8 cellular contexts compared by ENCODE assay signal in genomic region chr4:86895692-86896488, GRCh38. TPM values are rescaled to one million over a fixed set of nuclear protein-coding genes. Genes with fewer than 3 reads are reported as not detected.
A peak's percentile ranks its signal among the peaks of the same experiment; 100 is the strongest.
DNase-seq lines count a peak whose midpoint lies in the region; ATAC-seq, FAIRE-seq and TF ChIP-seq lines count a peak whose summit lies in the region.

No MANE protein-coding gene starts in this region.

- no peak overlapping the region for H3K27ac ChIP-seq in OCI-LY1 (ENCODE audit: low read depth, low read length, poor library complexity, severe bottlenecking)
- no peak overlapping the region for H3K27ac ChIP-seq in HepG2 (ENCODE audit: extremely low read length, insufficient read depth, low read length)

- BruUV-seq in HepG2 (replicated peaks; lab: Mats Ljungman, UMichigan): no TSS peak

- no peak for TF ChIP-seq EP300 in HepG2 (IDR thresholded peaks at IDR 0.05; ENCODE audit: low read depth in 2 of 2, low read length in 2 of 2)
- TF ChIP-seq EP300 in HepG2 (CRISPR knock-in tag; IDR thresholded peaks at IDR 0.05; ENCODE audit: borderline replicate concordance): no peak

- TF ChIP-seq CTCF in OCI-LY1 (IDR thresholded peaks at IDR 0.05; ENCODE audit: low read length) (peak; percentile 85), chondrocyte (IDR thresholded peaks at IDR 0.05) (peak; percentile 95), HepG2 (CRISPR knock-in tag; IDR thresholded peaks at IDR 0.05) (peak; percentile 84), lower leg skin (IDR thresholded peaks at IDR 0.05) (peak in 1 of 3 donors; percentile 23)

- H3K4me3 Mint-ChIP-seq in chondrocyte (ENCODE audit: unreplicated experiment): no peak overlapping the region

- ATAC-seq in GM19463 (IDR thresholded peaks at IDR 0.05; ENCODE audit: unreplicated experiment): peak; percentile 44
- ATAC-seq in HepG2: peak; percentile 39

- no peaks in the 10 kb centered on the region for H3K27me3 Mint-ChIP-seq in chondrocyte (ENCODE audit: low read depth)

- POLR2A ChIA-PET in HepG2 (lab: Yijun Ruan, JAX): no interaction called here

- FAIRE-seq in HepG2 (lab: Jason Lieb, UNC): peak; percentile 88
- FAIRE-seq in urothelium cell line (lab: Jason Lieb, UNC): peak; percentile 70

- H3K9ac ChIP-seq in OCI-LY1 (ENCODE audit: low read length) (no peak overlapping the region), HepG2 (ENCODE audit: insufficient read depth, low read depth, low read length) (no peak overlapping the region)

- no peaks in the 10 kb centered on the region for H3K36me3 Mint-ChIP-seq in chondrocyte (ENCODE audit: low read depth)

- DNase-seq in DMS53 treated with DMSO at 0.1 percent for 48 hours (lab: John Stamatoyannopoulos, UW; ENCODE audit: unreplicated experiment) (peak; percentile 57), chondrocyte (ENCODE audit: low spot score) (no peak), HepG2 (ENCODE audit: low spot score) (peak; percentile 71), urothelium cell line (ENCODE audit: low spot score) (peak; percentile 39), lower leg skin (ENCODE audit: low spot score in 2 of 2) (no peak)
- DNase-seq in Jurkat, Clone E6-1 (ENCODE audit: low read depth, low spot score): peak; percentile 42

- H3K4me1 ChIP-seq in OCI-LY1 (ENCODE audit: insufficient read depth, low read length, severe bottlenecking) (no peaks in the 10 kb centered on the region), HepG2 (ENCODE audit: insufficient read depth, low read length) (peaks cover 12% of the 10 kb centered on the region; the same call in 1 of the 2 replicates)

- in situ Hi-C loops in HepG2 (cut with HindIII; ENCODE audit: extremely low pct_ligation_motif_present, low pct_unique_long_range_greater_than_20kb): loop anchor here (5.0 to 10.0 kb wide), 2 partner anchors 339 to 399 kb away; no protein-coding TSS in a partner anchor

- peak; percentile 61 for TF ChIP-seq RAD21 in HepG2 (CRISPR knock-in tag; IDR thresholded peaks at IDR 0.05)

- CTCF ChIA-PET in HepG2 (lab: Yijun Ruan, JAX; ENCODE audit: low intra/inter-chr PET ratio, low total read pairs): interaction anchor here (0.8 to 2.1 kb wide), 4 partner anchors 105 to 400 kb away, joined by 3 to 25 read pairs (median 12); no protein-coding TSS in a partner anchor

- H3K9me3 Mint-ChIP-seq in chondrocyte (ENCODE audit: low read depth): no peaks in the 10 kb centered on the region

- no peak overlapping the region for H3K4me3 ChIP-seq in Jurkat, Clone E6-1 (ENCODE audit: low read length)
- H3K4me3 ChIP-seq in OCI-LY1 (ENCODE audit: low read depth, low read length, poor library complexity, severe bottlenecking): no peak overlapping the region
- no peak overlapping the region for H3K4me3 ChIP-seq in HepG2 (replicated peaks in 1 of 3; ENCODE audit: insufficient read depth in 1 of 3, low read depth in 2 of 3, low read length in 3 of 3)
- H3K4me3 ChIP-seq in lower leg skin (ENCODE audit: low read depth, poor library complexity, severe bottlenecking): no peak overlapping the region

- H3K27ac Mint-ChIP-seq in chondrocyte (ENCODE audit: unreplicated experiment): no peak overlapping the region

- no peaks in the 10 kb centered on the region for H3K36me3 ChIP-seq in OCI-LY1 (ENCODE audit: insufficient read depth, low read length)
- no peaks in the 10 kb centered on the region for H3K36me3 ChIP-seq in HepG2 (replicated peaks in 1 of 2; ENCODE audit: control insufficient read depth in 1 of 2, insufficient read depth in 2 of 2, low read length in 2 of 2)

- TF ChIP-seq POLR2A in HepG2 (IDR thresholded peaks at IDR 0.05; ENCODE audit: insufficient read depth in 1 of 2, low read depth in 2 of 2, low read length in 2 of 2) (no peak), lower leg skin (IDR thresholded peaks at IDR 0.05) (no peak)

- H3K4me2 ChIP-seq in OCI-LY1 (ENCODE audit: low read length): no peak overlapping the region
- no peak overlapping the region for H3K4me2 ChIP-seq in HepG2 (ENCODE audit: low read depth, low read length)

- intact Hi-C loops in HepG2 (cut with micrococcal nuclease; ENCODE audit: unreplicated experiment): loop anchor here (1.0 to 2.0 kb wide), 3 partner anchors 105 to 400 kb away; no protein-coding TSS in a partner anchor
- intact Hi-C loops in lower leg skin (cut with DNase I; ENCODE audit: low total_unique reads): no loop called here

- H3K9me2 ChIP-seq in OCI-LY1 (ENCODE audit: low read depth, low read length): no peaks in the 10 kb centered on the region

- peaks cover 15% of the 10 kb centered on the region for H3K4me1 Mint-ChIP-seq in chondrocyte (ENCODE audit: low read depth)

- no peaks in the 10 kb centered on the region for H3K9me3 ChIP-seq in OCI-LY1 (ENCODE audit: low read length)
- H3K9me3 ChIP-seq in HepG2 (ENCODE audit: low read length): no peaks in the 10 kb centered on the region

- H3K79me2 ChIP-seq in OCI-LY1 (ENCODE audit: insufficient read depth, low read length) (no peaks in the 10 kb centered on the region), HepG2 (ENCODE audit: insufficient read depth, low read length) (no peaks in the 10 kb centered on the region)

- no peaks in the 10 kb centered on the region for H3K27me3 ChIP-seq in OCI-LY1 (ENCODE audit: insufficient read depth, low read length)
- no peaks in the 10 kb centered on the region for H3K27me3 ChIP-seq in HepG2 (ENCODE audit: control insufficient read depth in 1 of 2, insufficient read depth in 2 of 2, low read length in 2 of 2)

- H4K20me1 ChIP-seq in OCI-LY1 (ENCODE audit: insufficient read depth, low read length) (no peaks in the 10 kb centered on the region), HepG2 (ENCODE audit: insufficient read depth, low read length) (no peaks in the 10 kb centered on the region)

- H2AFZ ChIP-seq in OCI-LY1 (ENCODE audit: low read length) (no peak overlapping the region), HepG2 (ENCODE audit: low read length) (no peak overlapping the region)

- 79% methylated on average over 6 of the region's 6 CpGs for WGBS in HepG2 (ENCODE audit: low lambda C conversion rate)
- WGBS in lower leg skin, 2 donors: 61 to 62% methylated on average over 6 of the region's 6 CpGs

- H3F3A ChIP-seq in OCI-LY1 (ENCODE audit: insufficient read depth, low read length): no peaks in the 10 kb centered on the region

RNA-seq across cellular contexts. Expression of gene C4orf36, which starts 3.7 kb away (rescaled TPM):
- not detected for polyA plus RNA-seq in Jurkat, Clone E6-1 (2012; ENCODE audit: insufficient read depth, insufficient read length)
- total RNA-seq in chondrocyte (0.60 TPM in 1 of 3 replicates, not detected in the others), HepG2 (2016; rRNA removed; fragmentation: Illumina TruSeq; extraction: Trizol) (not detected in 2 replicates), lower leg skin (1 to 10 TPM in 3 of 4 donors, not detected in 1; 2.8 to 4.7 (median 3.4) TPM)
- total RNA-seq in HepG2 (2016; cell fraction: cytosol; rRNA removed; fragmentation: Illumina TruSeq; extraction: Trizol; ENCODE audit: low read depth): 0.44 TPM in 1 of 2 replicates, not detected in the other
- not detected in 2 replicates for total RNA-seq in HepG2 (2016; cell fraction: insoluble cytoplasmic fraction; rRNA removed; fragmentation: Illumina TruSeq; extraction: Trizol)
- total RNA-seq in HepG2 (2016; cell fraction: membrane; rRNA removed; fragmentation: Illumina TruSeq; extraction: Trizol): 0.40 TPM in 1 of 2 replicates, not detected in the other
- not detected in 2 replicates for total RNA-seq in HepG2 (2016; cell fraction: nucleus; rRNA removed; fragmentation: Illumina TruSeq; extraction: Trizol)
- polyA plus RNA-seq in HepG2 (2011; rRNA removed): 0.25 and 0.63 TPM in 2 replicates
- polyA plus RNA-seq in HepG2 (2011; cell fraction: cytosol; rRNA removed): 0.12 and 0.15 TPM in 2 replicates
- polyA plus RNA-seq in HepG2 (2011; cell fraction: nucleus; rRNA removed): not detected in 2 replicates
- 0.19 TPM in 1 of 2 replicates, not detected in the other for polyA plus RNA-seq in HepG2 (2012)
- 0.60 and 0.75 TPM in 2 replicates for polyA plus RNA-seq in HepG2 (2016; cell fraction: cytosol; fragmentation: Illumina TruSeq; extraction: Trizol; ENCODE audit: low read depth)
- not detected in 2 replicates for polyA plus RNA-seq in HepG2 (2016; cell fraction: insoluble cytoplasmic fraction; fragmentation: Illumina TruSeq; extraction: Trizol; ENCODE audit: low read depth)
- polyA plus RNA-seq in HepG2 (2016; cell fraction: membrane; fragmentation: Illumina TruSeq; extraction: Trizol; ENCODE audit: low read depth): 0.40 and 0.87 TPM in 2 replicates
- polyA plus RNA-seq in HepG2 (2016; cell fraction: nucleus; fragmentation: Illumina TruSeq; extraction: Trizol; ENCODE audit: insufficient read depth, low read depth): not detected in 2 replicates
- 1.2 TPM in 1 of 2 replicates, not detected in the other for polyA minus RNA-seq in HepG2 (2011; rRNA and poly(A)+ RNA removed; ENCODE audit: low replicate concordance)
- polyA minus RNA-seq in HepG2 (2011; cell fraction: cytosol; rRNA and poly(A)+ RNA removed): not detected in 2 replicates
- not detected in 2 replicates for polyA minus RNA-seq in HepG2 (2011; cell fraction: nucleus; rRNA and poly(A)+ RNA removed)

RNA-seq across cellular contexts. Expression of gene AFF1, which starts 38.9 kb away (rescaled TPM):
- 8.1 TPM for polyA plus RNA-seq in Jurkat, Clone E6-1 (2012; ENCODE audit: insufficient read depth, insufficient read length)
- total RNA-seq in chondrocyte (25.9 to 41.0 TPM (median 28.5 TPM) in 3 replicates), HepG2 (2016; rRNA removed; fragmentation: Illumina TruSeq; extraction: Trizol) (15.9 and 19.6 TPM in 2 replicates), lower leg skin (100 to 1,000 TPM in 1 of 4 donors, 10 to 100 TPM in 3; 58.1 to 107 (median 71.2) TPM)
- total RNA-seq in HepG2 (2016; cell fraction: cytosol; rRNA removed; fragmentation: Illumina TruSeq; extraction: Trizol; ENCODE audit: low read depth): 65.4 and 76.1 TPM in 2 replicates
- 14.5 and 14.6 TPM in 2 replicates for total RNA-seq in HepG2 (2016; cell fraction: insoluble cytoplasmic fraction; rRNA removed; fragmentation: Illumina TruSeq; extraction: Trizol)
- 51.6 and 53.5 TPM in 2 replicates for total RNA-seq in HepG2 (2016; cell fraction: membrane; rRNA removed; fragmentation: Illumina TruSeq; extraction: Trizol)
- total RNA-seq in HepG2 (2016; cell fraction: nucleus; rRNA removed; fragmentation: Illumina TruSeq; extraction: Trizol): 25.2 and 33.9 TPM in 2 replicates
- 13.8 and 15.5 TPM in 2 replicates for polyA plus RNA-seq in HepG2 (2011; rRNA removed)
- polyA plus RNA-seq in HepG2 (2011; cell fraction: cytosol; rRNA removed): 7.7 and 8.8 TPM in 2 replicates
- polyA plus RNA-seq in HepG2 (2011; cell fraction: nucleus; rRNA removed): 33.4 and 42.0 TPM in 2 replicates
- polyA plus RNA-seq in HepG2 (2012): 13.2 and 14.7 TPM in 2 replicates
- polyA plus RNA-seq in HepG2 (2016; cell fraction: cytosol; fragmentation: Illumina TruSeq; extraction: Trizol; ENCODE audit: low read depth): 1.8 TPM in 2 replicates
- 10.9 and 12.7 TPM in 2 replicates for polyA plus RNA-seq in HepG2 (2016; cell fraction: insoluble cytoplasmic fraction; fragmentation: Illumina TruSeq; extraction: Trizol; ENCODE audit: low read depth)
- 1.7 and 2.9 TPM in 2 replicates for polyA plus RNA-seq in HepG2 (2016; cell fraction: membrane; fragmentation: Illumina TruSeq; extraction: Trizol; ENCODE audit: low read depth)
- polyA plus RNA-seq in HepG2 (2016; cell fraction: nucleus; fragmentation: Illumina TruSeq; extraction: Trizol; ENCODE audit: insufficient read depth, low read depth): 16.5 and 19.7 TPM in 2 replicates
- 65.4 and 78.4 TPM in 2 replicates for polyA minus RNA-seq in HepG2 (2011; rRNA and poly(A)+ RNA removed; ENCODE audit: low replicate concordance)
- polyA minus RNA-seq in HepG2 (2011; cell fraction: cytosol; rRNA and poly(A)+ RNA removed): 32.3 and 37.4 TPM in 2 replicates
- 92.7 and 94.2 TPM in 2 replicates for polyA minus RNA-seq in HepG2 (2011; cell fraction: nucleus; rRNA and poly(A)+ RNA removed)

RNA-seq across cellular contexts. Expression of gene SLC10A6, which starts 46.7 kb away (rescaled TPM):
- polyA plus RNA-seq in Jurkat, Clone E6-1 (2012; ENCODE audit: insufficient read depth, insufficient read length): not detected
- total RNA-seq in chondrocyte: not detected in 3 replicates
- total RNA-seq in HepG2 (2016; rRNA removed; fragmentation: Illumina TruSeq; extraction: Trizol): not detected in 2 replicates
- total RNA-seq in HepG2 (2016; cell fraction: cytosol; rRNA removed; fragmentation: Illumina TruSeq; extraction: Trizol; ENCODE audit: low read depth): not detected in 2 replicates
- total RNA-seq in HepG2 (2016; cell fraction: insoluble cytoplasmic fraction; rRNA removed; fragmentation: Illumina TruSeq; extraction: Trizol): not detected in 2 replicates
- total RNA-seq in HepG2 (2016; cell fraction: membrane; rRNA removed; fragmentation: Illumina TruSeq; extraction: Trizol): not detected in 2 replicates
- total RNA-seq in HepG2 (2016; cell fraction: nucleus; rRNA removed; fragmentation: Illumina TruSeq; extraction: Trizol): not detected in 2 replicates
- polyA plus RNA-seq in HepG2 (2011; rRNA removed): not detected in 2 replicates
- polyA plus RNA-seq in HepG2 (2011; cell fraction: cytosol; rRNA removed): not detected in 2 replicates
- 0.10 TPM in 1 of 2 replicates, not detected in the other for polyA plus RNA-seq in HepG2 (2011; cell fraction: nucleus; rRNA removed)
- not detected in 2 replicates for polyA plus RNA-seq in HepG2 (2012)
- polyA plus RNA-seq in HepG2 (2016; cell fraction: cytosol; fragmentation: Illumina TruSeq; extraction: Trizol; ENCODE audit: low read depth): not detected in 2 replicates
- not detected in 2 replicates for polyA plus RNA-seq in HepG2 (2016; cell fraction: insoluble cytoplasmic fraction; fragmentation: Illumina TruSeq; extraction: Trizol; ENCODE audit: low read depth)
- not detected in 2 replicates for polyA plus RNA-seq in HepG2 (2016; cell fraction: membrane; fragmentation: Illumina TruSeq; extraction: Trizol; ENCODE audit: low read depth)
- not detected in 2 replicates for polyA plus RNA-seq in HepG2 (2016; cell fraction: nucleus; fragmentation: Illumina TruSeq; extraction: Trizol; ENCODE audit: insufficient read depth, low read depth)
- polyA minus RNA-seq in HepG2 (2011; rRNA and poly(A)+ RNA removed; ENCODE audit: low replicate concordance): 0.22 and 0.37 TPM in 2 replicates
- not detected in 2 replicates for polyA minus RNA-seq in HepG2 (2011; cell fraction: cytosol; rRNA and poly(A)+ RNA removed)
- polyA minus RNA-seq in HepG2 (2011; cell fraction: nucleus; rRNA and poly(A)+ RNA removed): not detected in 2 replicates
- 100 to 1,000 TPM in 2 of 4 donors, 10 to 100 TPM in 2; 70.0 to 159 (median 99.3) TPM for total RNA-seq in lower leg skin

Comparison
In these comparisons a context has a peak if more than half of its experiments do, and no peak if none do; other contexts are left out.
1. DNase-seq: peak in DMS53 treated with DMSO at 0.1 percent for 48 hours (single experiment), Jurkat, Clone E6-1 (single experiment), HepG2 (single experiment) and urothelium cell line (single experiment); none in chondrocyte (single experiment) and lower leg skin (0 of 2).
2. RNA of gene SLC10A6, which starts 46.7 kb away (total RNA-seq): 70.0 to 159 TPM in lower leg skin; not detected in HepG2 and not detected in chondrocyte; every median in the first group is over 10 times any median in the second.